Comparison of ENCODE assay signal across 8 cellular contexts in the genomic region with DNA sequence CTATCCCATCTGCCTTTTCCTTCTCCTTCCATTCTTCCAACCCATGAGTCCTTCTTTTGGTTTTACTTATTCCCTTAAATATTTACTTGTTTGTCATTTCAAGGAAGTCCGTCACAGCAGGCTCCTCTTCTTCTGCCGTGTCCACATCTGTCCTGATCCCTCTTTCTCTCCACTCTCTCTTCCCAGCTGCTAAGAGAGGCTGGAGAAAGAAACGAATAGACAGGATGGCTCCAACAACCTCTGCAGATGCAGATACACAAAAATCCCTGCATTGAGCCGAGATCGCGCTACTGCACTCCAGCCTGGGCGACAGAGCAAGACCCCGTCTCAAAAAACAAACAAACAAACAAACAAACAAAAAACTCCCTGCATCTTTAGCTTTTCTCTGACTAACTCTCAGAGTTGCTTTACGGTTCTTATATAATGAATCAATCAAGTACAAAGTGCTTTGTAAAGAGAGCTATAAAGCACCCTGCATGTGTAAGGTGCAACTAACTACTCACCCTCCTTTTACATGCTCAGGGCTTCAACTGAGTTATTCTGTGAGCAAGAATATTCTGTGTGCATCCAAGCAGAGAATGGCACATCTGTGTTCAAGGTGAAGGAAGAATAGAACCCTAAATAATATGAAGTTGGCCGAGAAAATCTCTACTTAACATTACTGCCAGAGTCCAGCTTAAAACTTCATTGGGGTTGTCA. TPM values are rescaled to one million over a fixed set of nuclear protein-coding genes. Genes with fewer than 3 reads are reported as not detected.
DNase-seq lines count a peak whose midpoint lies in the region; ATAC-seq, FAIRE-seq and TF ChIP-seq lines count a peak whose summit lies in the region.

No MANE protein-coding gene starts in this region.

- 57 to 64% (median 61%) methylated on average over 10 of the region's 10 CpGs for WGBS in psoas muscle, 3 donors

- POLR2A ChIA-PET in endothelial cell of umbilical vein (lab: Charles Lee), result interaction anchor here (1.0 kb wide), 1 partner anchor 153 kb away, joined by 5 read pairs; a partner anchor contains a TSS

- H3K4me1 ChIP-seq in MM.1S (ENCODE audit: low read length) (no peaks in the 10 kb centered on the region), endothelial cell of umbilical vein (ENCODE audit: control insufficient read depth, extremely low read depth, insufficient read depth, low read length) (peaks cover 41% of the 10 kb centered on the region), psoas muscle (peaks cover 23% of the 10 kb centered on the region)

- H4K20me1 ChIP-seq in MM.1S (ENCODE audit: insufficient read depth, low read length) (no peaks in the 10 kb centered on the region), endothelial cell of umbilical vein (replicated peaks; ENCODE audit: control insufficient read depth, extremely low read depth, insufficient read depth, low read length) (no peaks in the 10 kb centered on the region)

- no TSS peak for BruUV-seq in endothelial cell of umbilical vein (replicated peaks; lab: Mats Ljungman, UMichigan)

- ATAC-seq in GM18511 (IDR thresholded peaks at IDR 0.05; ENCODE audit: unreplicated experiment) (peak; percentile 6), psoas muscle (no peak), HG02678 (IDR thresholded peaks at IDR 0.05; ENCODE audit: unreplicated experiment) (no peak), GM18498 (IDR thresholded peaks at IDR 0.05; ENCODE audit: unreplicated experiment) (no peak), HG03280 (IDR thresholded peaks at IDR 0.05; ENCODE audit: unreplicated experiment) (no peak)

- dilution Hi-C loops in endothelial cell of umbilical vein (cut with MboI; ENCODE audit: extremely low pct_ligation_motif_present, low sequenced_read_pairs), result no loop called here

- H3K9ac ChIP-seq in MM.1S (ENCODE audit: low read length) (no peak overlapping the region), endothelial cell of umbilical vein (replicated peaks; ENCODE audit: extremely low read depth, insufficient read depth, low read length) (peak overlapping the region; percentile 77)

- H3K9me3 ChIP-seq in MM.1S (replicated peaks; ENCODE audit: insufficient read depth, low read length) (no peaks in the 10 kb centered on the region), endothelial cell of umbilical vein (replicated peaks; ENCODE audit: control insufficient read depth, insufficient read depth, low read length) (peaks cover 2% of the 10 kb centered on the region), psoas muscle (no peaks in the 10 kb centered on the region)

- H3F3A ChIP-seq in MM.1S (ENCODE audit: insufficient read depth, low read length), result no peaks in the 10 kb centered on the region

- intact Hi-C loops in endothelial cell of umbilical vein (cut with micrococcal nuclease) (loop anchor here (1.0 to 2.0 kb wide), 2 partner anchors 50 to 123 kb away; no protein-coding TSS in a partner anchor), psoas muscle (cut with DNase I) (no loop called here)

- H3K79me2 ChIP-seq in MM.1S (ENCODE audit: low read length) (no peaks in the 10 kb centered on the region), endothelial cell of umbilical vein (ENCODE audit: control insufficient read depth, insufficient read depth, low read length) (no peaks in the 10 kb centered on the region)

- H3K9me1 ChIP-seq in endothelial cell of umbilical vein (replicated peaks; ENCODE audit: control insufficient read depth, extremely low read depth, insufficient read depth, low read length), result no peaks in the 10 kb centered on the region

- DNase-seq in MM.1S, result no peak
- no peak for DNase-seq in endothelial cell of umbilical vein (ENCODE audit: low read depth, low spot score)
- no peak for DNase-seq in psoas muscle
- DNase-seq in DMS114 treated with DMSO at 0.1 percent for 48 hours (lab: John Stamatoyannopoulos, UW; ENCODE audit: unreplicated experiment), result no peak

- CTCF ChIA-PET in endothelial cell of umbilical vein (lab: Charles Lee), result interaction anchor here (0.7 to 2.6 kb wide), 5 partner anchors 29 to 156 kb away, joined by 3 to 16 read pairs (median 7); a partner anchor contains a TSS

- H3K4me2 ChIP-seq in MM.1S (ENCODE audit: low read depth, low read length) (peak overlapping the region; percentile 12; the same call in 1 of the 2 replicates), endothelial cell of umbilical vein (ENCODE audit: insufficient read depth, low read length) (peak overlapping the region; percentile 58)

- H3K27ac ChIP-seq in MM.1S (ENCODE audit: low read length), result no peak overlapping the region
- no peak overlapping the region for H3K27ac ChIP-seq in endothelial cell of umbilical vein (ENCODE audit: insufficient read depth, low read depth, low read length)
- peak overlapping the region; percentile 95 for H3K27ac ChIP-seq in psoas muscle

- H2AFZ ChIP-seq in MM.1S (ENCODE audit: low read length) (no peak overlapping the region), endothelial cell of umbilical vein (ENCODE audit: low read depth, low read length) (peak overlapping the region; percentile 65)

- TF ChIP-seq CTCF in MM.1S (IDR thresholded peaks at IDR 0.05; ENCODE audit: low read length) (no peak), endothelial cell of umbilical vein (IDR thresholded peaks at IDR 0.05; ENCODE audit: extremely low read depth in 1 of 2, insufficient read depth in 1 of 2, low read depth in 1 of 2, low read length in 2 of 2) (no peak), psoas muscle (IDR thresholded peaks at IDR 0.05) (no peak)

- H3K4me3 ChIP-seq in MM.1S (ENCODE audit: low read length) (peak overlapping the region; percentile 79), endothelial cell of umbilical vein (replicated peaks in 1 of 3; ENCODE audit: insufficient read depth in 1 of 3, low read depth in 1 of 3, low read length in 3 of 3) (peak overlapping the region; percentile 72 to 94 (median 78)), psoas muscle (peak overlapping the region; percentile 96)

- H3K9me2 ChIP-seq in MM.1S (replicated peaks; ENCODE audit: insufficient read depth, low read length), result no peaks in the 10 kb centered on the region

- H3K27me3 ChIP-seq in MM.1S (replicated peaks; ENCODE audit: insufficient read depth, low read length) (no peaks in the 10 kb centered on the region), endothelial cell of umbilical vein (ENCODE audit: control insufficient read depth in 2 of 2, insufficient read depth in 2 of 2, low read length in 2 of 2) (no peaks in the 10 kb centered on the region), psoas muscle (ENCODE audit: insufficient read depth in 3 of 3, low read length in 2 of 3) (no peaks in the 10 kb centered on the region)

- no peak for FAIRE-seq in endothelial cell of umbilical vein (lab: Jason Lieb, UNC)

- TF ChIP-seq POLR2A in endothelial cell of umbilical vein (IDR thresholded peaks at IDR 0.05; ENCODE audit: low read depth, low read length), result no peak

- H3K36me3 ChIP-seq in MM.1S (replicated peaks; ENCODE audit: insufficient read depth, low read length) (no peaks in the 10 kb centered on the region), endothelial cell of umbilical vein (ENCODE audit: control insufficient read depth in 2 of 2, extremely low read depth in 1 of 2, insufficient read depth in 2 of 2, low read length in 2 of 2) (no peaks in the 10 kb centered on the region), psoas muscle (ENCODE audit: insufficient read depth in 1 of 2, low read depth in 1 of 2) (no peaks in the 10 kb centered on the region)

TF ChIP-seq in endothelial cell of umbilical vein, 7 proteins besides CTCF, POLR2A, EP300 and RAD21:
- TF ChIP-seq POLR2AphosphoS5 (IDR thresholded peaks at IDR 0.05; ENCODE audit: insufficient read depth, low read depth, low read length), result no peak

RNA-seq across cellular contexts. Expression of a gene that starts 3.8 kb away (rescaled TPM):
- total RNA-seq in endothelial cell of umbilical vein (3.9 and 4.8 TPM in 2 replicates), psoas muscle (1 to 10 TPM in 2 of 4 donors, under 1 TPM in 2; 0.65 to 3.2 (median 1.3) TPM)
- polyA plus RNA-seq in endothelial cell of umbilical vein (0.65 and 1.2 TPM in 2 replicates), psoas muscle (1 to 10 TPM in 2 of 3 donors, under 1 TPM in 1; 0.53 to 6.8 (median 5.5) TPM)
- 1.3 TPM in 2 replicates for polyA plus RNA-seq in endothelial cell of umbilical vein (2011; cell fraction: cytosol; rRNA removed)
- 0.74 TPM in 2 replicates for polyA plus RNA-seq in endothelial cell of umbilical vein (2011; cell fraction: nucleus; rRNA removed)
- 2.1 and 2.4 TPM in 2 replicates for polyA plus RNA-seq in endothelial cell of umbilical vein (2012)
- polyA minus RNA-seq in endothelial cell of umbilical vein, result 0.75 and 1.5 TPM in 2 replicates
- not detected for polyA minus RNA-seq in endothelial cell of umbilical vein (2011; cell fraction: cytosol; rRNA and poly(A)+ RNA removed)
- 1.2 and 2.1 TPM in 2 replicates for polyA minus RNA-seq in endothelial cell of umbilical vein (2011; cell fraction: nucleus; rRNA and poly(A)+ RNA removed)
